In the genomic region with DNA sequence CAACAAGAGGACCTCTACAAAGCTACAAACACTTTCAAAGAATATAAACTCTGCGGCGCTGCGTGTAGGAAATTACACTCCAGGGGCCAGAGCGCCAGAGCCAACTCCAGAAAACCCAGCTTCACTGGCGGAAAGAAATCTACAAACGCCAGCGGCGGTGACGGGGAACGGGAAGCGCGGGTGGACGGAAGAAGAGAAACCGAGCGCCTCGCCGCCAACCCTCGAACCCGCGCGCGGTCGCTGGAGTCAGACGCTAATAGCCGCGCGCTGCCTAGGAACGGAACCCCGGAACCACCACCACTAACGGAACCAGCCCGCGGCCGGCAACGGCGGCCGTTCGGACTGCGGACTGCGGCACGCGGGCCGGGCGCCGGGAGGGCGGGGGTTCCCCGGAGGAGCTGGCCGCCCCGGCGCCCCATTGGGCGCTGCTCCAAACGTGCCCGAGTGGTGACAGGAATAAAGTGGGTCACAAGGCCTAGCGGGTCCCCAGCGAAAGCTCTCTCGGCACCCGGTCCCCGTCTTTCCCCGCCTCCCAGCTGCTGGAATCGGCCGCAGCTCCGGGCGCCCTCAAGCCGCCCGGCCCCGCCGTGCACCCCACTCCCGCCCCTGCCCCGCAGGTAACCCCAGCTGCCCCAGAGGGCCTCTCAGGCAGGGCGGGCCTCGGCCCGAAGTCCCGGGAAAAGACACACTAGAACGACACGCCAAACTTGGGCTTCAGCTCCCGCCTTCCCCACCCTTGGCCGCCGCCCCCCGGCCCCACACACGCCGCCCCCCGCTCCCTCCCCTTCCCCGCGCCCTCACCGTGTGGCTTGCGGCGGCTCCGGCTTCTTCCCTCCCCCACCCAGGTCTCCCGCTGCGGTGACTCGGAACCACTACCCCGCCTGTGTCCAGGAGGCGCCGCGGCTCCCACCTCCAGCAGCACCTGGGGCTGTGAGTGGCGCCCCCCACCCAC, we compare ENCODE assay signal across 8 cellular contexts. TPM values are rescaled to one million over a fixed set of nuclear protein-coding genes. Genes with fewer than 3 reads are reported as not detected.
DNase-seq lines count a peak whose midpoint lies in the region; ATAC-seq and TF ChIP-seq lines count a peak whose summit lies in the region.

No MANE protein-coding gene starts in this region.

- 0 out of 2 replicates have a peak overlapping the region, but pooled peaks have one; percentile 32 for H2AFZ ChIP-seq in Karpas-422 (ENCODE audit: low read length)

- H3K27ac ChIP-seq in Karpas-422 (ENCODE audit: low read length) = no peak overlapping the region

- no peaks in the 10 kb centered on the region for H3K9me2 ChIP-seq in Karpas-422 (replicated peaks; ENCODE audit: insufficient read depth, low read length)

- peak overlapping the region; percentile 94 for H3K4me2 ChIP-seq in Karpas-422 (ENCODE audit: low read depth, low read length, poor library complexity, severe bottlenecking)

- H3K36me3 Mint-ChIP-seq in nephron progenitor cell (ENCODE audit: low read depth) = peaks cover 9% of the 10 kb centered on the region

- H3K4me3 Mint-ChIP-seq in nephron progenitor cell = peak overlapping the region; percentile 95
- H3K4me3 Mint-ChIP-seq in stimulated activated naive CD8-positive, alpha-beta T cell treated with anti-CD3 and anti-CD28 coated beads, Interleukin-15, amount 100 ng/mL, for 72 hours = peak overlapping the region; percentile 89 to 96

- peaks cover 14% of the 10 kb centered on the region; the same call in 1 of the 2 replicates for H4K20me1 ChIP-seq in Karpas-422 (ENCODE audit: insufficient read depth, low read depth, low read length)

- H3K4me3 ChIP-seq in Karpas-422 (ENCODE audit: low read length) (peak overlapping the region; percentile 81), fibroblast of the aortic adventitia (ENCODE audit: low read depth, low read length) (peak overlapping the region; percentile 83)

- TF ChIP-seq CTCF in fibroblast of the aortic adventitia (IDR thresholded peaks at IDR 0.05; ENCODE audit: insufficient read depth, low read length) (no peak), nephron progenitor cell (IDR thresholded peaks at IDR 0.05) (no peak)

- peak; percentile 42 for ATAC-seq in GM21737 (IDR thresholded peaks at IDR 0.05; ENCODE audit: unreplicated experiment)
- peak; percentile 52 for ATAC-seq in stimulated activated naive CD8-positive, alpha-beta T cell treated with anti-CD3 and anti-CD28 coated beads, Interleukin-15, amount 100 ng/mL, for 72 hours

- H3K27me3 ChIP-seq in Karpas-422 (ENCODE audit: low read length) = 0 out of 2 replicates have a peak, but pooled peaks cover 2% of the 10 kb centered on the region

- no peaks in the 10 kb centered on the region for H3K9me3 Mint-ChIP-seq in nephron progenitor cell
- no peaks in the 10 kb centered on the region for H3K9me3 Mint-ChIP-seq in stimulated activated naive CD8-positive, alpha-beta T cell treated with anti-CD3 and anti-CD28 coated beads, Interleukin-15, amount 100 ng/mL, for 72 hours

- H3K27me3 Mint-ChIP-seq in nephron progenitor cell (ENCODE audit: low read depth, poor library complexity) = no peaks in the 10 kb centered on the region
- peaks cover 12% of the 10 kb centered on the region for H3K27me3 Mint-ChIP-seq in stimulated activated naive CD8-positive, alpha-beta T cell treated with anti-CD3 and anti-CD28 coated beads, Interleukin-15, amount 100 ng/mL, for 72 hours

- no peaks in the 10 kb centered on the region for H3K9me3 ChIP-seq in Karpas-422 (ENCODE audit: low read length)

- H3K79me2 ChIP-seq in Karpas-422 (ENCODE audit: low read length) = no peaks in the 10 kb centered on the region

- peak overlapping the region; percentile 78 for H3K9ac ChIP-seq in Karpas-422 (ENCODE audit: low read length)

- DNase-seq in DMS79 treated with DMSO at 0.1 percent for 48 hours (lab: John Stamatoyannopoulos, UW) (peak; percentile 69), Karpas-422 (peak; percentile 72), RPMI8226 (peak; percentile 71), fibroblast of the aortic adventitia (ENCODE audit: low read depth) (peak; percentile 67), nephron progenitor cell (peak; percentile 78)
- peak; percentile 58 for DNase-seq in activated effector memory CD4-positive, alpha-beta T cell treated with Interleukin-2 at 50 U/mL for 16 hours
- DNase-seq in stimulated activated naive CD8-positive, alpha-beta T cell treated with anti-CD3 and anti-CD28 coated beads, Interleukin-15, amount 100 ng/mL, for 72 hours = peak; percentile 64 to 71

- peaks cover 17% of the 10 kb centered on the region for H3K4me1 ChIP-seq in Karpas-422 (ENCODE audit: low read length)

- H3K27ac Mint-ChIP-seq in nephron progenitor cell = peak overlapping the region; percentile 98
- peak overlapping the region; percentile 91 to 93 for H3K27ac Mint-ChIP-seq in stimulated activated naive CD8-positive, alpha-beta T cell treated with anti-CD3 and anti-CD28 coated beads, Interleukin-15, amount 100 ng/mL, for 72 hours

- H3K4me1 Mint-ChIP-seq in nephron progenitor cell = peaks cover 66% of the 10 kb centered on the region
- H3K4me1 Mint-ChIP-seq in stimulated activated naive CD8-positive, alpha-beta T cell treated with anti-CD3 and anti-CD28 coated beads, Interleukin-15, amount 100 ng/mL, for 72 hours = peaks cover 51% of the 10 kb centered on the region

- H3K36me3 ChIP-seq in Karpas-422 (ENCODE audit: insufficient read depth, low read length) = no peaks in the 10 kb centered on the region

RNA-seq across cellular contexts. Expression of a gene that starts 0.8 kb away (rescaled TPM):
- total RNA-seq in Karpas-422 (2014; rRNA removed; shearing (Covaris generic); ENCODE audit: low replicate concordance) = 1.4 and 2.3 TPM in 2 replicates
- total RNA-seq in fibroblast of the aortic adventitia (ENCODE audit: low replicate concordance) = 24.8 and 39.0 TPM in 2 replicates

RNA-seq across cellular contexts. Expression of a gene that starts 46.1 kb away (rescaled TPM):
- total RNA-seq in Karpas-422 (2014; rRNA removed; shearing (Covaris generic); ENCODE audit: low replicate concordance) = not detected in 2 replicates
- total RNA-seq in fibroblast of the aortic adventitia (ENCODE audit: low replicate concordance) = not detected in 2 replicates
